Comparison of ENCODE assay signal across 14 cellular contexts in the genomic region with DNA sequence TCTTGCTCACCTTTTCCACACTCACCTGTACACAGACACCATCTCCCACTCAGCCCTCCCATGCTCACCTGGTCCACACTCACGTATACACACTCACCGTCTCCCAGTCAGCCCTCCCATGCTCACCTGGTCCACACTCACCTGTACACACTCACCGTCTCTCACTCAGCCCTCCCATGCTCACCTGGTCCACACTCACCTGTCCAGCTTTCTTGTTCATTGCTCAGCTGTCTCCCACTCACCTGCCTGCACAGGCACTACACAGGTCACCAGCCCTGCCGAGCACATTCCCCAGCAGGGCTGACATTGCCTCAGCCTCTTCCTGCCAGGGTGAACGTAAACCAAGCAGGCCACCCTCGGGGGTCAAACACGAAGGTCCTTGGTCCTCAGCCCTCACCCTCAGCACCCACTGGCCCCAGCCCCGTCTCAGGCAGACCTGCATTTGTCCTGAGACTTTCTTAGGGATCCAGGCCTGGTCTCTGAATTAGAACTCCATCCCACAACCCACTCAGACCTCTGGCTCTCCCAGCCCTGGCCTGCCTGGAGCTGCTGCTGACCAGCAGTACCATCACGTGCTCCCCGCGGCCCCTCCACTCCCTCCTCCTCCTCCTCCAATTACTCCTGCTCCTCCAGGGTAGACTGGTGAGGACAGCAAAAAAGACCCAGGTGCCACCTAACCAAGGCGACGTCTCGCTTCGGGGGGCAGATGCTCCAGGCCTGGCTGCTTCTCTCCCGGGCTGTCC. TPM values are rescaled to one million over a fixed set of nuclear protein-coding genes. Genes with fewer than 3 reads are reported as not detected.
DNase-seq lines count a peak whose midpoint lies in the region; ATAC-seq and TF ChIP-seq lines count a peak whose summit lies in the region.
"Had no signal": no experiment of that assay in that cellular context is flagged by ENCODE, and none has a peak within 500 bp of the region (broad histone marks: within the 10 kb centered on the region; RNA-seq: fewer than 3 reads in every experiment).

No MANE protein-coding gene starts in this region.

- no peaks in the 10 kb centered on the region for H3K36me3 ChIP-seq in breast epithelium
- H3K36me3 ChIP-seq: BLaER1 had no signal

- intact Hi-C loops in MCF 10A (cut with micrococcal nuclease) = no loop called here
- intact Hi-C loops in breast epithelium (cut with DNase I; ENCODE audit: low total_unique reads) = no loop called here

- H3K27me3 ChIP-seq in breast epithelium = no peaks in the 10 kb centered on the region

- H3K27me3 Mint-ChIP-seq in MCF 10A (ENCODE audit: insufficient read depth, unreplicated experiment) (no peaks in the 10 kb centered on the region), mesothelial cell of epicardium (ENCODE audit: low read depth) (no peaks in the 10 kb centered on the region)
- H3K27me3 Mint-ChIP-seq in activated naive CD8-positive, alpha-beta T cell = no peaks in the 10 kb centered on the region

- no TSS peak for BruUV-seq in MCF 10A (replicated peaks; lab: Mats Ljungman, UMichigan)

- DNase-seq in MCF 10A (ENCODE audit: unreplicated experiment) (no peak), breast epithelium (ENCODE audit: low spot score in 2 of 2) (no peak), mesothelial cell of epicardium (ENCODE audit: low spot score in 2 of 2, unreplicated experiment in 2 of 2) (peak in 1 of 2 experiments; percentile 36), ureter (ENCODE audit: low spot score) (peak; percentile 40), NCI-H1417 treated with DMSO at 0.1 percent for 48 hours (lab: John Stamatoyannopoulos, UW) (no peak), inferior parietal cortex (ENCODE audit: extremely low spot score) (no peak)
- DNase-seq: effector memory CD4-positive, alpha-beta T cell; foreskin melanocyte; GM23248; OCI-M1; SW 1271 had no signal

- H3K36me3 Mint-ChIP-seq in MCF 10A (ENCODE audit: insufficient read depth, unreplicated experiment) = peaks cover 10% of the 10 kb centered on the region
- H3K36me3 Mint-ChIP-seq in activated naive CD8-positive, alpha-beta T cell = peaks cover 13% of the 10 kb centered on the region
- peaks cover 9% of the 10 kb centered on the region for H3K36me3 Mint-ChIP-seq in mesothelial cell of epicardium

- H3K9me3 Mint-ChIP-seq in MCF 10A (ENCODE audit: unreplicated experiment) (no peaks in the 10 kb centered on the region), mesothelial cell of epicardium (peaks cover 3% of the 10 kb centered on the region)
- no peaks in the 10 kb centered on the region for H3K9me3 Mint-ChIP-seq in activated naive CD8-positive, alpha-beta T cell (ENCODE audit: low read depth)

- H3K27ac Mint-ChIP-seq in MCF 10A (ENCODE audit: low read depth, unreplicated experiment) = peak overlapping the region; percentile 59
- H3K27ac Mint-ChIP-seq in activated naive CD8-positive, alpha-beta T cell = peak overlapping the region; percentile 75
- H3K27ac Mint-ChIP-seq in mesothelial cell of epicardium = peak overlapping the region; percentile 5

- no peak for TF ChIP-seq POLR2A in breast epithelium (IDR thresholded peaks at IDR 0.05)

- no peak overlapping the region for H3K27ac ChIP-seq in breast epithelium
- H3K27ac ChIP-seq: BLaER1, GM23248 had no signal

- peaks cover 0 to 3% of the 10 kb centered on the region in 2 donors for H3K4me1 ChIP-seq in breast epithelium

- ATAC-seq in GM18907 (IDR thresholded peaks at IDR 0.05; ENCODE audit: unreplicated experiment) = no peak

- H3K9me3 ChIP-seq in breast epithelium = no peaks in the 10 kb centered on the region
- H3K9me3 ChIP-seq: BLaER1 had no signal

- CTCF ChIA-PET in MCF 10A (lab: Yijun Ruan, JAX) = interaction anchor here (1.0 kb wide), 1 partner anchor 73 kb away, joined by 3 read pairs; no protein-coding TSS in a partner anchor

- TF ChIP-seq CTCF in MCF 10A (IDR thresholded peaks at IDR 0.05; ENCODE audit: unreplicated experiment) = no peak
- no peak for TF ChIP-seq CTCF in breast epithelium (IDR thresholded peaks at IDR 0.05)
- TF ChIP-seq CTCF in mesothelial cell of epicardium (IDR thresholded peaks at IDR 0.05; ENCODE audit: unreplicated experiment) = no peak

- H3K4me3 Mint-ChIP-seq in MCF 10A (ENCODE audit: unreplicated experiment) = no peak overlapping the region
- H3K4me3 Mint-ChIP-seq in activated naive CD8-positive, alpha-beta T cell = peak overlapping the region; percentile 87
- peak overlapping the region; percentile 62 for H3K4me3 Mint-ChIP-seq in mesothelial cell of epicardium

- H3K4me3 ChIP-seq in breast epithelium = no peak overlapping the region
- H3K4me3 ChIP-seq: BLaER1, GM23248 had no signal

- H3K4me1 Mint-ChIP-seq in MCF 10A (ENCODE audit: insufficient read depth, unreplicated experiment) (peaks cover 7% of the 10 kb centered on the region), mesothelial cell of epicardium (peaks cover 17% of the 10 kb centered on the region)
- peaks cover 32% of the 10 kb centered on the region for H3K4me1 Mint-ChIP-seq in activated naive CD8-positive, alpha-beta T cell (ENCODE audit: low read depth)

- POLR2A ChIA-PET in MCF 10A (lab: Yijun Ruan, JAX) = no interaction called here

RNA-seq across cellular contexts. Expression of a gene that starts 12.8 kb away (rescaled TPM):
- total RNA-seq in MCF 10A (2022) (35.6 and 37.6 TPM in 2 replicates), breast epithelium (10 to 100 TPM; 14.1 to 29.8 (median 23.6) TPM), mesothelial cell of epicardium (33.9 to 39.0 TPM (median 36.9 TPM) in 3 replicates), ureter (35.1 TPM)

RNA-seq across cellular contexts. Expression of a gene that starts 13.4 kb away (rescaled TPM):
- total RNA-seq in MCF 10A (2022) (25.4 and 31.5 TPM in 2 replicates), breast epithelium (10 to 100 TPM in 1 of 3 donors, 1 to 10 TPM in 2; 3.7 to 10.5 (median 7.9) TPM), mesothelial cell of epicardium (48.0 to 53.7 TPM (median 50.6 TPM) in 3 replicates), ureter (20.5 TPM)

Comparison
In these comparisons a context has a peak if more than half of its experiments do, and no peak if none do; other contexts are left out.
1. H3K27ac Mint-ChIP-seq: peak in every context shown above with its lines; median percentile 75 in activated naive CD8-positive, alpha-beta T cell; 59 in MCF 10A; 5 in mesothelial cell of epicardium.